ENCODE assay signal across 8 cellular contexts in the genomic region with DNA sequence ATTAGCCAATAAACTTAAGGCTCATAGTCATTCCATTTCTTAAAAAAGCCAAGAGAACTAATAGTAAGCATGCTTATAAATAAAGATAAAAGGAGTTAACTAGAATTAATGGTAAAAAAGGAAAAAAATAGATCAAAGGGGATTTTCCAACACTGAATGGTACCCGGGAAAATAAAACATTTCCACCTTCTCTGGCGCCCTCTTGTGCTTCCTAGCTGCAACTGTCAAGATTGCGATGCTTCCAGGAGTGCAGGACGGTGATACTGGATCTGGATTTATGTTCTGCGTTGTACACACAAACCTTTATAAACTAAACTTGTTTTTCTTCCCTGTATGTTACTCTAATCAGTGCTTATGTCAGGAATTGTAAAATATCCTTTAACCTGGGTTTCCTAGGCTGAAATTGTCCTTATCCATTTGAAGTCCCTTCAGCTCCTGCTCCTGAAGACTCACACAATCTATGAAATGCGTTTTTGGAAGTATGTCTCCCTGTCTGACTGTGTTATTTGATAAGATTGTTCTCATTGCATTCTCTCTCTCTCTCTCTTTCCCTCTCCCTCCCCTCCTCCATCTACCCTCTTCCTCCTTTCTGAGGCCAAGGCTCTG. TPM values are rescaled to one million over a fixed set of nuclear protein-coding genes. Genes with fewer than 3 reads are reported as not detected.
DNase-seq lines count a peak whose midpoint lies in the region; ATAC-seq and TF ChIP-seq lines count a peak whose summit lies in the region.

No MANE protein-coding gene starts in this region.

- no peaks in the 10 kb centered on the region for H3K9me3 Mint-ChIP-seq in activated CD4-positive, alpha-beta T cell treated with anti-CD3 and anti-CD28 coated beads, Interleukin-2, amount 10 ng/mL, durations not matched to agents 24 days and 14 days

- CTCF ChIA-PET in HEK293T (lab: Yijun Ruan, JAX) = interaction anchor here (0.7 to 3.3 kb wide), 7 partner anchors 10 to 256 kb away, joined by 3 to 29 read pairs (median 7); partner anchors contain the start of gene HTATIP2

- in situ Hi-C loops in T47D (cut with HindIII; ENCODE audit: low pct_unique_long_range_greater_than_20kb, low sequenced_read_pairs) = no loop called here

- peak; percentile 72 for ATAC-seq in left lobe of liver

- H3K36me3 Mint-ChIP-seq in activated CD4-positive, alpha-beta T cell treated with anti-CD3 and anti-CD28 coated beads, Interleukin-2, amount 10 ng/mL, durations not matched to agents 24 days and 14 days (ENCODE audit: low read depth) = no peaks in the 10 kb centered on the region

- no peak overlapping the region for H3K27ac Mint-ChIP-seq in activated CD4-positive, alpha-beta T cell treated with anti-CD3 and anti-CD28 coated beads, Interleukin-2, amount 10 ng/mL, durations not matched to agents 24 days and 14 days

- no peak overlapping the region for H3K4me3 Mint-ChIP-seq in activated CD4-positive, alpha-beta T cell treated with anti-CD3 and anti-CD28 coated beads, Interleukin-2, amount 10 ng/mL, durations not matched to agents 24 days and 14 days

- peak; percentile 75 for DNase-seq in activated CD4-positive, alpha-beta T cell treated with anti-CD3 and anti-CD28 coated beads, Interleukin-2, amount 10 ng/mL, durations not matched to agents 24 days and 14 days
- DNase-seq in activated CD4-positive, alpha-beta T cell treated with anti-CD3 and anti-CD28 coated beads, Interleukin-2, amount 50 U/mL, for 4 hours = no peak
- DNase-seq in HEK293T (ENCODE audit: extremely low spot score) = peak; percentile 56
- peak; percentile 7 to 71 for DNase-seq in NCI-H526 (lab: John Stamatoyannopoulos, UW)
- peak; percentile 35 to 70 for DNase-seq in T47D (ENCODE audit: low read depth in 1 of 2, low spot score in 1 of 2)
- DNase-seq in left lobe of liver (ENCODE audit: low spot score) = no peak
- DNase-seq in KG1 (lab: John Stamatoyannopoulos, UW) = no peak
- DNase-seq in HK-2 (ENCODE audit: unreplicated experiment) = no peak

- POLR2A ChIA-PET in HEK293T (lab: Yijun Ruan, JAX) = no interaction called here

- intact Hi-C loops in activated CD4-positive, alpha-beta T cell treated with anti-CD3 and anti-CD28 coated beads, Interleukin-2, amount 10 ng/mL, durations not matched to agents 24 days and 14 days (cut with micrococcal nuclease) = loop anchor here (1.0 to 10.0 kb wide), 2 partner anchors 226 to 399 kb away; no protein-coding TSS in a partner anchor

- H3K27me3 Mint-ChIP-seq in activated CD4-positive, alpha-beta T cell treated with anti-CD3 and anti-CD28 coated beads, Interleukin-2, amount 10 ng/mL, durations not matched to agents 24 days and 14 days = peaks cover 8% of the 10 kb centered on the region

- H3K4me1 Mint-ChIP-seq in activated CD4-positive, alpha-beta T cell treated with anti-CD3 and anti-CD28 coated beads, Interleukin-2, amount 10 ng/mL, durations not matched to agents 24 days and 14 days = peaks cover 8% of the 10 kb centered on the region

TF ChIP-seq in HEK293T, 16 proteins besides CTCF, POLR2A, EP300 and RAD21:
- no peak for TF ChIP-seq ZNF384 (IDR thresholded peaks at IDR 0.05)

RNA-seq across cellular contexts. Expression of gene HTATIP2, which starts 9.6 kb away (rescaled TPM):
- 48.3 and 53.9 TPM in 2 replicates for total RNA-seq in activated CD4-positive, alpha-beta T cell treated with anti-CD3 and anti-CD28 coated beads, Interleukin-2, amount 10 ng/mL, durations not matched to agents 24 days and 14 days
- total RNA-seq in left lobe of liver = 68.0 TPM

RNA-seq across cellular contexts. Expression of gene PRMT3, which starts 33.6 kb away (rescaled TPM):
- 48.7 and 50.5 TPM in 2 replicates for total RNA-seq in activated CD4-positive, alpha-beta T cell treated with anti-CD3 and anti-CD28 coated beads, Interleukin-2, amount 10 ng/mL, durations not matched to agents 24 days and 14 days
- 4.1 TPM for total RNA-seq in left lobe of liver

Comparison
In these comparisons a context has a peak if more than half of its experiments do, and no peak if none do; other contexts are left out.
1. DNase-seq: peak in activated CD4-positive, alpha-beta T cell treated with anti-CD3 and anti-CD28 coated beads, Interleukin-2, amount 10 ng/mL, durations not matched to agents 24 days and 14 days (single experiment), HEK293T (single experiment), NCI-H526 (2 of 2) and T47D (2 of 2); none in activated CD4-positive, alpha-beta T cell treated with anti-CD3 and anti-CD28 coated beads, Interleukin-2, amount 50 U/mL, for 4 hours (0 of 2), left lobe of liver (single experiment), KG1 (single experiment) and HK-2 (single experiment).